Comparison of ENCODE assay signal across 23 cellular contexts in genomic region chr14:55698051-55698450, GRCh38.
DNase-seq lines count a peak whose midpoint lies in the region; ATAC-seq and TF ChIP-seq lines count a peak whose summit lies in the region.
"Had no signal": no experiment of that assay in that cellular context is flagged by ENCODE, and none has a peak within 500 bp of the region (broad histone marks: within the 10 kb centered on the region; RNA-seq: fewer than 3 reads in every experiment).

No MANE protein-coding gene starts in this region.

- no peak overlapping the region for H3K9ac ChIP-seq in HUES48 (ENCODE audit: low read depth, low read length)
- H3K9ac ChIP-seq: neural progenitor cell, parathyroid adenoma, SK-N-SH had no signal

- H3K27ac ChIP-seq in HUES48 (ENCODE audit: low read depth, low read length) (peak overlapping the region; percentile 14), WERI-Rb-1 (no peak overlapping the region), upper lobe of right lung (no peak overlapping the region)
- H3K27ac ChIP-seq: gastrocnemius medialis, neural progenitor cell, parathyroid adenoma, right atrium auricular region, spleen, upper lobe of left lung had no signal

- intact Hi-C loops in left colon (cut with DNase I, micrococcal nuclease) (no loop called here), upper lobe of right lung (cut with DNase I) (no loop called here)

- H3K36me3 ChIP-seq in HUES48 (ENCODE audit: control insufficient read depth, insufficient read depth, low read length) = no peaks in the 10 kb centered on the region
- H3K36me3 ChIP-seq in WERI-Rb-1 = no peaks in the 10 kb centered on the region
- H3K36me3 ChIP-seq in upper lobe of right lung = no peaks in the 10 kb centered on the region
- H3K36me3 ChIP-seq: gastrocnemius medialis, neural progenitor cell, right atrium auricular region, spleen, upper lobe of left lung had no signal

- peaks cover 17% of the 10 kb centered on the region for H3K4me1 ChIP-seq in HUES48 (ENCODE audit: control insufficient read depth, insufficient read depth, low read length)
- H3K4me1 ChIP-seq in upper lobe of right lung = no peaks in the 10 kb centered on the region
- H3K4me1 ChIP-seq: gastrocnemius medialis, parathyroid adenoma, right atrium auricular region, spleen, upper lobe of left lung had no signal

- DNase-seq in WERI-Rb-1 (peak; percentile 51), left colon (peak; percentile 46 to 50), upper lobe of right lung (no peak), mucosa of gallbladder (ENCODE audit: low spot score) (no peak), HCEC 1CT (no peak)
- DNase-seq: activated CD4-positive, alpha-beta T cell treated with anti-CD3 and anti-CD28 coated beads for 1 hour; activated CD8-positive, alpha-beta T cell treated with anti-CD3 and anti-CD28 coated beads, Interleukin-2, amount 10 ng/mL, durations not matched to agents 7 days and 5 days; activated effector memory CD4-positive, alpha-beta T cell treated with Interleukin-2 at 50 U/mL for 16 hours; anterior cingulate cortex; gastrocnemius medialis; left ventricle myocardium superior; NCI-H146; NCI-H526 treated with DMSO at 0.1 percent for 48 hours; RPMI8226; SK-N-SH; spleen; upper lobe of left lung had no signal

- H3K27me3 ChIP-seq in HUES48 (ENCODE audit: control insufficient read depth, insufficient read depth, low read length) (no peaks in the 10 kb centered on the region), WERI-Rb-1 (ENCODE audit: insufficient read depth, low read depth, severe bottlenecking) (no peaks in the 10 kb centered on the region), upper lobe of right lung (no peaks in the 10 kb centered on the region)
- H3K27me3 ChIP-seq: gastrocnemius medialis, neural progenitor cell, right atrium auricular region, spleen, upper lobe of left lung had no signal

- peak; percentile 78 for ATAC-seq in left colon
- peak; percentile 57 for ATAC-seq in upper lobe of right lung
- no peak for ATAC-seq in GM18907 (IDR thresholded peaks at IDR 0.05; ENCODE audit: unreplicated experiment)
- ATAC-seq: activated CD8-positive, alpha-beta T cell treated with anti-CD3 and anti-CD28 coated beads, Interleukin-2, amount 10 ng/mL, durations not matched to agents 7 days and 5 days; gastrocnemius medialis; GM23338; left ventricle myocardium superior had no signal

- H3K4me3 ChIP-seq in HUES48 (ENCODE audit: low read depth, low read length) (no peak overlapping the region), WERI-Rb-1 (ENCODE audit: low read depth, low read length) (no peak overlapping the region), upper lobe of right lung (no peak overlapping the region)
- H3K4me3 ChIP-seq: gastrocnemius medialis, GM23338, neural progenitor cell, right atrium auricular region, spleen, upper lobe of left lung had no signal

- no peak for TF ChIP-seq CTCF in WERI-Rb-1 (IDR thresholded peaks at IDR 0.05; ENCODE audit: low read depth, low read length)
- TF ChIP-seq CTCF in upper lobe of right lung (IDR thresholded peaks at IDR 0.05) = no peak

- no peaks in the 10 kb centered on the region for H3K9me3 ChIP-seq in HUES48 (ENCODE audit: control insufficient read depth, insufficient read depth, low read length)
- no peaks in the 10 kb centered on the region for H3K9me3 ChIP-seq in WERI-Rb-1 (ENCODE audit: severe bottlenecking)
- H3K9me3 ChIP-seq in upper lobe of right lung = no peaks in the 10 kb centered on the region
- H3K9me3 ChIP-seq: gastrocnemius medialis, right atrium auricular region, SK-N-SH, upper lobe of left lung had no signal

Comparison
In these comparisons a context has a peak if more than half of its experiments do, and no peak if none do; other contexts are left out.
1. DNase-seq: peak in WERI-Rb-1 (single experiment) and left colon (2 of 2); none in upper lobe of right lung (single experiment), mucosa of gallbladder (single experiment) and HCEC 1CT (single experiment).